11 cellular contexts compared by ENCODE assay signal in genomic region chr17:38353668-38354067, GRCh38. TPM values are rescaled to one million over a fixed set of nuclear protein-coding genes. Genes with fewer than 3 reads are reported as not detected.
DNase-seq lines count a peak whose midpoint lies in the region; ATAC-seq, FAIRE-seq and TF ChIP-seq lines count a peak whose summit lies in the region.
"Had no signal": no experiment of that assay in that cellular context is flagged by ENCODE, and none has a peak within 500 bp of the region (broad histone marks: within the 10 kb centered on the region; RNA-seq: fewer than 3 reads in every experiment).

No MANE protein-coding gene starts in this region.

- H3K4ac ChIP-seq in H9 (ENCODE audit: low read depth, low read length): no peak overlapping the region

- no peak for ATAC-seq in A549

- no peak overlapping the region for H2BK15ac ChIP-seq in H9 (ENCODE audit: low read depth, low read length)

- peaks cover 3% of the 10 kb centered on the region for H3K79me1 ChIP-seq in H9 (ENCODE audit: insufficient read depth, low read depth, low read length, poor library complexity, severe bottlenecking)

- no peak for TF ChIP-seq POLR2A in A549 (IDR thresholded peaks at IDR 0.05; ENCODE audit: low read length)
- TF ChIP-seq POLR2A in GM12892 (IDR thresholded peaks at IDR 0.05; ENCODE audit: low read depth, low read length): no peak

- no peaks in the 10 kb centered on the region for H4K20me1 ChIP-seq in H9 (ENCODE audit: control insufficient read depth, insufficient read depth, insufficient read length)

- H2AK5ac ChIP-seq in H9 (ENCODE audit: insufficient read length, low read length): no peak overlapping the region

- no peak overlapping the region for H2AFZ ChIP-seq in H9 (ENCODE audit: low read length)

- peak overlapping the region; percentile 72 to 84 for H3K4me3 Mint-ChIP-seq in H9

- intact Hi-C loops in ascending aorta (cut with DNase I): no loop called here

- peaks cover 48 to 60% of the 10 kb centered on the region in 2 experiments for H3K4me1 Mint-ChIP-seq in H9

- no peak overlapping the region for H3K27ac Mint-ChIP-seq in H9

- H2BK12ac ChIP-seq in H9 (ENCODE audit: insufficient read length, low read depth, low read length): no peak overlapping the region

- TF ChIP-seq RAD21 in A549 (conservative IDR thresholded peaks at IDR 0.05 in 1 of 2, IDR thresholded peaks at IDR 0.05 in 1 of 2): no peak

- no peak overlapping the region for H4K8ac ChIP-seq in H9 (replicated peaks; ENCODE audit: insufficient read length, low read depth, low read length)

- H4K91ac ChIP-seq in H9 (ENCODE audit: insufficient read length, low read depth, low read length): no peak overlapping the region

- H3K4me3 ChIP-seq in A549 (no peak overlapping the region; the same call in 2 of the 3 replicates), ascending aorta (peak overlapping the region; percentile 97), muscle layer of duodenum (ENCODE audit: low read depth in 1 of 2, low read length in 2 of 2) (peak overlapping the region; percentile 78 to 87)

- H2BK120ac ChIP-seq in H9 (ENCODE audit: low read depth, low read length, poor library complexity, severe bottlenecking): no peak overlapping the region

- no peak overlapping the region for H3K18ac ChIP-seq in H9 (ENCODE audit: insufficient read length, low read depth, low read length)

- H3K9me3 Mint-ChIP-seq in H9: no peaks in the 10 kb centered on the region

- H3K4me2 ChIP-seq in A549 (peak overlapping the region; percentile 75), H9 (ENCODE audit: insufficient read depth, insufficient read length, low read length) (peak overlapping the region; percentile 81)

- H3K4me1 ChIP-seq in A549 (peaks cover 32% of the 10 kb centered on the region), H9 (ENCODE audit: insufficient read depth, low read length) (peaks cover 7% of the 10 kb centered on the region; the same call in 1 of the 2 replicates), ascending aorta (peaks cover 10 to 37% of the 10 kb centered on the region in 2 donors), muscle layer of duodenum (ENCODE audit: control insufficient read depth in 1 of 2, insufficient read depth in 2 of 2, low read length in 2 of 2) (peaks cover 4 to 50% of the 10 kb centered on the region in 2 donors)

- H3K36me3 ChIP-seq in ascending aorta (no peaks in the 10 kb centered on the region), muscle layer of duodenum (ENCODE audit: control insufficient read depth in 1 of 2, insufficient read depth in 2 of 2, low read length in 2 of 2) (no peaks in the 10 kb centered on the region)

- H3K23ac ChIP-seq in H9 (ENCODE audit: insufficient read length, low read depth, low read length): no peak overlapping the region

- H3K27me3 ChIP-seq in H9 (ENCODE audit: insufficient read depth, low read length) (no peaks in the 10 kb centered on the region), ascending aorta (no peaks in the 10 kb centered on the region), muscle layer of duodenum (ENCODE audit: low read depth, low read length) (no peaks in the 10 kb centered on the region)

- no peak overlapping the region for H2BK5ac ChIP-seq in H9 (ENCODE audit: insufficient read length, low read length)

- no peaks in the 10 kb centered on the region for H3K9me3 ChIP-seq in A549
- H3K9me3 ChIP-seq in H9 (ENCODE audit: control insufficient read depth, low read depth, low read length): no peaks in the 10 kb centered on the region
- no peaks in the 10 kb centered on the region for H3K9me3 ChIP-seq in ascending aorta
- no peaks in the 10 kb centered on the region for H3K9me3 ChIP-seq in muscle layer of duodenum (ENCODE audit: control insufficient read depth in 1 of 2, low read length in 2 of 2)

- no peaks in the 10 kb centered on the region for H3K27me3 Mint-ChIP-seq in H9 (ENCODE audit: low read depth)

- H3K27ac ChIP-seq in A549 (no peak overlapping the region), H9 (ENCODE audit: insufficient read length, low read depth, low read length) (no peak overlapping the region), ascending aorta (no peak overlapping the region), muscle layer of duodenum (ENCODE audit: low read length) (no peak overlapping the region), caudate nucleus (ENCODE audit: low read depth, low read length) (no peak overlapping the region)

- H3T11ph ChIP-seq in H9 (ENCODE audit: low read length): no peak overlapping the region

- no peak overlapping the region for H4K5ac ChIP-seq in H9 (ENCODE audit: insufficient read length, low read depth, low read length)

- no peak for FAIRE-seq in A549 (lab: Jason Lieb, UNC)
- FAIRE-seq in GM12892 (lab: Jason Lieb, UNC): no peak

- TF ChIP-seq EP300 in A549 (IDR thresholded peaks at IDR 0.05): no peak

- no peak overlapping the region for H3K14ac ChIP-seq in H9 (ENCODE audit: insufficient read depth, low read length)

- no peak for DNase-seq in A549 (ENCODE audit: low read depth in 1 of 2, low spot score in 1 of 2)
- no peak for DNase-seq in H9
- DNase-seq in ascending aorta (ENCODE audit: low spot score in 2 of 2): no peak
- no peak for DNase-seq in HPDE6-E6E7 (ENCODE audit: extremely low spot score)
- DNase-seq in SW480 (ENCODE audit: low spot score): no peak
- no peak for DNase-seq in caudate nucleus (lab: John Stamatoyannopoulos, UW)
- DNase-seq in GM12892 (ENCODE audit: insufficient read length): no peak
- DNase-seq: DMS79, islet precursor cell, NCI-H146 had no signal

- H3K56ac ChIP-seq in H9 (ENCODE audit: insufficient read length, low read depth, low read length): no peak overlapping the region

- H3K23me2 ChIP-seq in H9 (ENCODE audit: insufficient read length, low read depth, low read length, poor library complexity, severe bottlenecking): peaks cover 8% of the 10 kb centered on the region

- TF ChIP-seq CTCF in A549 (IDR thresholded peaks at IDR 0.05): no peak
- no peak for TF ChIP-seq CTCF in H9 (conservative IDR thresholded peaks at IDR 0.05)
- TF ChIP-seq CTCF in ascending aorta (IDR thresholded peaks at IDR 0.05): no peak

- POLR2A ChIA-PET in A549 (lab: Yijun Ruan, JAX): no interaction called here

- CTCF ChIA-PET in A549 (lab: Yijun Ruan, JAX): interaction anchor here (0.9 to 27.2 kb wide), 13 partner anchors 10 to 314 kb away, joined by 3 to 675 read pairs (median 4); partner anchors contain the start of gene GPR179

- no peaks in the 10 kb centered on the region; a peak in 1 of 7 replicates for H3K36me3 Mint-ChIP-seq in H9 (ENCODE audit: insufficient read depth in 1 of 3, low read depth in 3 of 3)

- H3K79me2 ChIP-seq in H9 (ENCODE audit: insufficient read depth, low read length): peaks cover 7% of the 10 kb centered on the region; the same call in 1 of the 2 replicates

- WGBS in A549 (ENCODE audit: missing lambda C conversion rate): 92% methylated on average over 13 of the region's 13 CpGs
- no CpG with 5 or more reads among the region's 13 CpGs for WGBS in H9 (ENCODE audit: extremely low coverage, insufficient read length, low lambda C conversion rate)

- no peak overlapping the region for H3K9ac ChIP-seq in H9 (ENCODE audit: extremely low read depth, insufficient read length, low read length)

- H2BK20ac ChIP-seq in H9 (ENCODE audit: low read depth, low read length, poor library complexity, severe bottlenecking): no peak overlapping the region

TF ChIP-seq in A549, 52 proteins besides CTCF, POLR2A, EP300 and RAD21 (continues in another document):
- TF ChIP-seq ATOH8 (CRISPR knock-in tag; IDR thresholded peaks at IDR 0.05; ENCODE audit: low read depth): no peak
- no peak for TF ChIP-seq PHF8 (IDR thresholded peaks at IDR 0.05; ENCODE audit: borderline replicate concordance, low read depth)
- TF ChIP-seq JUNB (IDR thresholded peaks at IDR 0.05): no peak
- TF ChIP-seq, protein P1, sequence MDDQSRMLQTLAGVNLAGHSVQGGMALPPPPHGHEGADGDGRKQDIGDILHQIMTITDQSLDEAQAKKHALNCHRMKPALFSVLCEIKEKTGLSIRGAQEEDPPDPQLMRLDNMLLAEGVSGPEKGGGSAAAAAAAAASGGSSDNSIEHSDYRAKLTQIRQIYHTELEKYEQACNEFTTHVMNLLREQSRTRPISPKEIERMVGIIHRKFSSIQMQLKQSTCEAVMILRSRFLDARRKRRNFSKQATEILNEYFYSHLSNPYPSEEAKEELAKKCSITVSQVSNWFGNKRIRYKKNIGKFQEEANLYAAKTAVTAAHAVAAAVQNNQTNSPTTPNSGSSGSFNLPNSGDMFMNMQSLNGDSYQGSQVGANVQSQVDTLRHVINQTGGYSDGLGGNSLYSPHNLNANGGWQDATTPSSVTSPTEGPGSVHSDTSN (IDR thresholded peaks at IDR 0.05): no peak
- no peak for TF ChIP-seq SMC3 (IDR thresholded peaks at IDR 0.05)

RNA-seq across cellular contexts. Expression of gene SOCS7, which starts 2.0 kb away (rescaled TPM):
- 20.6 and 27.7 TPM in 2 replicates for polyA plus RNA-seq in A549 (2011; rRNA removed)
- polyA plus RNA-seq in A549 (2012; cell fraction: cytosol; rRNA removed): 10.3 and 12.4 TPM in 2 replicates
- polyA plus RNA-seq in A549 (2012; cell fraction: nucleus; rRNA removed): 14.9 and 19.8 TPM in 2 replicates
- polyA plus RNA-seq in A549 (2017; fragmentation: RNase III; extraction: RNeasy Plus Mini Kit Qiagen cat#74134 plus additional on column Dnase treatment): 12.7 to 14.4 TPM (median 14.0 TPM) in 3 replicates
- polyA minus RNA-seq in A549 (2011; rRNA and poly(A)+ RNA removed): 39.1 and 46.6 TPM in 2 replicates
- total RNA-seq in H9 (2021): 28.7 and 31.0 TPM in 2 replicates
- total RNA-seq in ascending aorta: 10.3 TPM
- 7.7 TPM for polyA plus RNA-seq in GM12892 (2012; ENCODE audit: missing spikeins)

RNA-seq across cellular contexts. Expression of gene GPR179, which starts 9.9 kb away (rescaled TPM):
- polyA plus RNA-seq in A549 (2011; rRNA removed) (0.08 and 0.11 TPM in 2 replicates), A549 (2017; fragmentation: RNase III; extraction: RNeasy Plus Mini Kit Qiagen cat#74134 plus additional on column Dnase treatment) (0.04 to 0.08 TPM (median 0.05 TPM) in 3 replicates)
- 0.01 and 0.03 TPM in 2 replicates for polyA plus RNA-seq in A549 (2012; cell fraction: cytosol; rRNA removed)
- 0.10 and 0.13 TPM in 2 replicates for polyA plus RNA-seq in A549 (2012; cell fraction: nucleus; rRNA removed)
- 0.08 and 0.10 TPM in 2 replicates for polyA minus RNA-seq in A549 (2011; rRNA and poly(A)+ RNA removed)
- total RNA-seq in H9 (2021) (not detected in 2 replicates), ascending aorta (not detected)
- 0.08 TPM for polyA plus RNA-seq in GM12892 (2012; ENCODE audit: missing spikeins)

RNA-seq across cellular contexts. Expression of gene MRPL45, which starts 56.7 kb away (rescaled TPM):
- 129 and 134 TPM in 2 replicates for polyA plus RNA-seq in A549 (2011; rRNA removed)
- 60.1 and 60.9 TPM in 2 replicates for polyA plus RNA-seq in A549 (2012; cell fraction: cytosol; rRNA removed)
- polyA plus RNA-seq in A549 (2012; cell fraction: nucleus; rRNA removed): 26.9 and 47.3 TPM in 2 replicates
- 69.6 to 70.6 TPM (median 69.8 TPM) in 3 replicates for polyA plus RNA-seq in A549 (2017; fragmentation: RNase III; extraction: RNeasy Plus Mini Kit Qiagen cat#74134 plus additional on column Dnase treatment)
- 52.2 and 64.1 TPM in 2 replicates for polyA minus RNA-seq in A549 (2011; rRNA and poly(A)+ RNA removed)
- 57.7 and 59.9 TPM in 2 replicates for total RNA-seq in H9 (2021)
- 27.5 TPM for total RNA-seq in ascending aorta
- polyA plus RNA-seq in GM12892 (2012; ENCODE audit: missing spikeins): 48.5 TPM
